Comparison of ENCODE assay signal across 14 cellular contexts in genomic region chr4:162229670-162230069, GRCh38.
"Had no signal": no experiment of that assay in that cellular context is flagged by ENCODE, and none has a peak within 500 bp of the region (broad histone marks: within the 10 kb centered on the region; RNA-seq: fewer than 3 reads in every experiment).

No MANE protein-coding gene starts in this region.

- ATAC-seq: activated T-cell treated with anti-CD3 and anti-CD28 coated beads, Interleukin-2, amount 50 U/mL, for 4 hours; right cardiac atrium had no signal

- H3K36me3 ChIP-seq: ascending aorta, vagina had no signal

- H3K4me1 ChIP-seq: ascending aorta, vagina had no signal

- H3K27me3 ChIP-seq: ascending aorta, hepatocyte, vagina had no signal

- H3K4me3 ChIP-seq: ascending aorta, hepatocyte, vagina had no signal

- H3K9me3 ChIP-seq: ascending aorta, vagina had no signal

- DNase-seq: activated CD4-positive, alpha-beta T cell treated with anti-CD3 and anti-CD28 coated beads, Interleukin-2, amount 50 U/mL, for 1 hour; activated gamma-delta T cell treated with Interleukin-2 at 50 U/mL for 16 hours; activated naive CD8-positive, alpha-beta T cell treated with anti-CD3 and anti-CD28 coated beads, Interleukin-2, amount 10 ng/mL, durations not matched to agents 7 days and 5 days; activated T-cell treated with anti-CD3 and anti-CD28 coated beads, Interleukin-2, amount 50 U/mL, for 4 hours; cortex of kidney; effector CD8-positive, alpha-beta T cell; kidney glomerular epithelial cell; naive B cell; right cardiac atrium; small intestine; T-helper 2 cell had no signal

- H3K27ac ChIP-seq: ascending aorta, hepatocyte, vagina had no signal

- H3K4me2 ChIP-seq: hepatocyte had no signal

- H2AFZ ChIP-seq: hepatocyte had no signal

- H3K79me2 ChIP-seq: hepatocyte had no signal
